ENCODE assay signal across 8 cellular contexts in the genomic region with DNA sequence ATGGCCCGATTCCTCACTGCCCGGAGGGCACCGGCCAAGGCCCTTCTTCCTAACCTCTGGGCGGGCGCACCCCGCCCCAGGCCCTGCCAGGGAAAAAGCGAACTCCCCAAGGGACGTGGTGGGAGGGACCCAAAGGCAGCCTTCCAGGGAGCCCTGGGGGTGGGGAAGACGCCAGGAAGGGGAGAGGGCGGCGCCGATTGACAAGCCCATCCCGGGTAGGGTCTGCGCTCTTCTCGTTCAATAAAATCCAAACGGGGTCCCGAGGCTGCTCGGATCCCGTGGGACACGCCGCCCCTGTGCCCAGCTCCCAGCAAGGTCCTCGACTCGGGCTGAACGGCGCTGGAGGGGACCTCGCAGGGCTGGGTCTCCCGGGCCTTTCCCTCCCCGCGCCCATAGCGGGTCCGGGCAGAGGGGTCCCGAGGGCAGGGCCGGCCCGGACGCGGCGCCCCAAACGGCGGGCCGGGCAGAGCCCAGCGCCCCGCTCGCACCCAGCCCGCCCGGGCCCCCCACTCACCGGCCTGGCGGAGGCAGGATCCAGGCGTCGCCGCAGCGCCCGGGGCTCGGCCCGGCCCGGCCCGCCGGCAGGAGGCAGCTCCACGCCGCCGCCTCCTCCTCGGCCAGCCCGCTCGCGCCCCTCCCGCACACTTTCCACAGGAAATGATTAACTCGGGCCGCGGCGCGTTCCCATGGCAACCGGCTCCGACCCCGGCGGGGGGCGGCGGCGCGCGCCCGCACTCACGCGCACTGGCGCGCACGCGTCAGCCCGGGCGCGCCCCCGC. TPM values are rescaled to one million over a fixed set of nuclear protein-coding genes. Genes with fewer than 3 reads are reported as not detected.
A peak's percentile ranks its signal among the peaks of the same experiment; 100 is the strongest.
DNase-seq lines count a peak whose midpoint lies in the region; ATAC-seq and TF ChIP-seq lines count a peak whose summit lies in the region.

A gene with protein sequence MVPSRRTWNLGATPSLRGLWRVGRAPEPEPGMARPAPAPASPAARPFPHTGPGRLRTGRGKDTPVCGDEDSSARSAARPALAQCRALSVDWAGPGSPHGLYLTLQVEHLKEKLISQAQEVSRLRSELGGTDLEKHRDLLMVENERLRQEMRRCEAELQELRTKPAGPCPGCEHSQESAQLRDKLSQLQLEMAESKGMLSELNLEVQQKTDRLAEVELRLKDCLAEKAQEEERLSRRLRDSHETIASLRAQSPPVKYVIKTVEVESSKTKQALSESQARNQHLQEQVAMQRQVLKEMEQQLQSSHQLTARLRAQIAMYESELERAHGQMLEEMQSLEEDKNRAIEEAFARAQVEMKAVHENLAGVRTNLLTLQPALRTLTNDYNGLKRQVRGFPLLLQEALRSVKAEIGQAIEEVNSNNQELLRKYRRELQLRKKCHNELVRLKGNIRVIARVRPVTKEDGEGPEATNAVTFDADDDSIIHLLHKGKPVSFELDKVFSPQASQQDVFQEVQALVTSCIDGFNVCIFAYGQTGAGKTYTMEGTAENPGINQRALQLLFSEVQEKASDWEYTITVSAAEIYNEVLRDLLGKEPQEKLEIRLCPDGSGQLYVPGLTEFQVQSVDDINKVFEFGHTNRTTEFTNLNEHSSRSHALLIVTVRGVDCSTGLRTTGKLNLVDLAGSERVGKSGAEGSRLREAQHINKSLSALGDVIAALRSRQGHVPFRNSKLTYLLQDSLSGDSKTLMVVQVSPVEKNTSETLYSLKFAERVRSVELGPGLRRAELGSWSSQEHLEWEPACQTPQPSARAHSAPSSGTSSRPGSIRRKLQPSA (minus strand): TSS at position 636 of the 779 bp plus-strand sequence. CDS start 4,248 bp downstream, outside the sequence.

- no peaks in the 10 kb centered on the region for H3K36me3 Mint-ChIP-seq in activated CD8-positive, alpha-beta T cell treated with anti-CD3 and anti-CD28 coated beads for 36 hours (ENCODE audit: low read depth)

- WGBS in liver, result 6% methylated on average over 90 of the region's 90 CpGs

- DNase-seq in NCI-H2171 (lab: John Stamatoyannopoulos, UW), result peak; percentile 39
- peak; percentile 84 for DNase-seq in activated CD8-positive, alpha-beta T cell treated with anti-CD3 and anti-CD28 coated beads for 36 hours
- peak; percentile 70 to 78 for DNase-seq in stimulated activated CD4-positive, alpha-beta T cell treated with anti-CD3 and anti-CD28 coated beads, Interleukin-2, amount 100 ng/mL, for 24 hours

- TF ChIP-seq RAD21 in liver (IDR thresholded peaks at IDR 0.05), result no peak

- peaks cover 25% of the 10 kb centered on the region for H3K4me1 Mint-ChIP-seq in activated CD8-positive, alpha-beta T cell treated with anti-CD3 and anti-CD28 coated beads for 36 hours (ENCODE audit: low read depth)

- no peaks in the 10 kb centered on the region for H3K9me3 ChIP-seq in duodenal mucosa (ENCODE audit: control insufficient read depth in 1 of 2, low read length in 2 of 2)
- H3K9me3 ChIP-seq in liver (ENCODE audit: control insufficient read depth in 4 of 4, low read length in 3 of 4), result no peaks in the 10 kb centered on the region

- H3K27me3 Mint-ChIP-seq in activated CD8-positive, alpha-beta T cell treated with anti-CD3 and anti-CD28 coated beads for 36 hours, result peaks cover 31% of the 10 kb centered on the region

- CTCF ChIA-PET in activated CD8-positive, alpha-beta T cell treated with anti-CD3 and anti-CD28 coated beads for 36 hours (lab: Charles Lee), result interaction anchor here (0.9 to 1.0 kb wide), 2 partner anchors 9 to 44 kb away, joined by 3 read pairs; no protein-coding TSS in a partner anchor

- H3K27me3 ChIP-seq in duodenal mucosa (ENCODE audit: control insufficient read depth in 1 of 2, insufficient read depth in 2 of 2, low read length in 2 of 2) (no peaks in the 10 kb centered on the region), liver (ENCODE audit: control insufficient read depth in 4 of 4, insufficient read depth in 4 of 4, low read length in 3 of 4) (no peaks in the 10 kb centered on the region)

- H3K9ac ChIP-seq in duodenal mucosa (ENCODE audit: low read depth in 1 of 2, low read length in 2 of 2) (peak within 1 kb of the TSS; percentile 56 to 58), liver (ENCODE audit: low read depth in 1 of 2, low read length in 2 of 2) (peak within 1 kb of the TSS; percentile 10 to 53)

- peak; percentile 54 for ATAC-seq in GM18868 (IDR thresholded peaks at IDR 0.05; ENCODE audit: unreplicated experiment)
- peak; percentile 88 for ATAC-seq in activated CD8-positive, alpha-beta T cell treated with anti-CD3 and anti-CD28 coated beads for 36 hours
- no peak for ATAC-seq in HG02870 (IDR thresholded peaks at IDR 0.05; ENCODE audit: unreplicated experiment)
- ATAC-seq in HG02840 (IDR thresholded peaks at IDR 0.05; ENCODE audit: low FRiP score, unreplicated experiment), result no peak

- no peak for TF ChIP-seq CTCF in activated CD8-positive, alpha-beta T cell treated with anti-CD3 and anti-CD28 coated beads for 36 hours (IDR thresholded peaks at IDR 0.05)
- peak; percentile 12 for TF ChIP-seq CTCF in liver (IDR thresholded peaks at IDR 0.05; ENCODE audit: low read depth, low read length, missing input control)

- H3K4me3 Mint-ChIP-seq in activated CD8-positive, alpha-beta T cell treated with anti-CD3 and anti-CD28 coated beads for 36 hours, result peak within 1 kb of the TSS; percentile 73

- H3K36me3 ChIP-seq in duodenal mucosa (ENCODE audit: control insufficient read depth in 1 of 2, insufficient read depth in 2 of 2, low read length in 2 of 2), result peaks cover 0 to 4% of the 10 kb centered on the region in 2 donors
- H3K36me3 ChIP-seq in liver (ENCODE audit: control insufficient read depth in 4 of 4, insufficient read depth in 3 of 4, low read depth in 1 of 4, low read length in 3 of 4), result no peaks in the 10 kb centered on the region

- peak within 1 kb of the TSS; percentile 76 for H3K27ac Mint-ChIP-seq in activated CD8-positive, alpha-beta T cell treated with anti-CD3 and anti-CD28 coated beads for 36 hours

- no peaks in the 10 kb centered on the region for H3K9me3 Mint-ChIP-seq in activated CD8-positive, alpha-beta T cell treated with anti-CD3 and anti-CD28 coated beads for 36 hours

- POLR2A ChIA-PET in activated CD8-positive, alpha-beta T cell treated with anti-CD3 and anti-CD28 coated beads for 36 hours (lab: Charles Lee), result interaction anchor here (0.6 to 1.0 kb wide), 2 partner anchors 76 to 462 kb away, joined by 3 read pairs; no protein-coding TSS in a partner anchor

- H3K4me1 ChIP-seq in duodenal mucosa (ENCODE audit: control insufficient read depth in 1 of 2, insufficient read depth in 2 of 2, low read length in 2 of 2) (peaks cover 58 to 59% of the 10 kb centered on the region in 2 donors), liver (ENCODE audit: control insufficient read depth in 4 of 4, insufficient read depth in 4 of 4, low read length in 3 of 4) (peaks cover 26 to 70% (median 57%) of the 10 kb centered on the region in 4 donors)

- H3K4me3 ChIP-seq in duodenal mucosa (ENCODE audit: low read depth in 1 of 2, low read length in 2 of 2), result peak within 1 kb of the TSS; percentile 63 to 68
- H3K4me3 ChIP-seq in liver (ENCODE audit: low read depth in 1 of 3, low read length in 3 of 3), result peak within 1 kb of the TSS; percentile 26 to 56 (median 30)

- intact Hi-C loops in activated CD8-positive, alpha-beta T cell treated with anti-CD3 and anti-CD28 coated beads for 36 hours (cut with micrococcal nuclease), result no loop called here

- H3K27ac ChIP-seq in duodenal mucosa (ENCODE audit: low read depth, low read length), result peak within 1 kb of the TSS; percentile 65
- peak within 1 kb of the TSS; percentile 84 to 85 for H3K27ac ChIP-seq in liver (ENCODE audit: low read depth in 1 of 2, low read length in 2 of 2)

TF ChIP-seq in liver, 16 proteins besides CTCF, POLR2A, EP300 and RAD21 (continues in another document):
- no peak for TF ChIP-seq GABPA (IDR thresholded peaks at IDR 0.05 in 1 of 2, conservative IDR thresholded peaks at IDR 0.05 in 1 of 2)
- TF ChIP-seq, protein P1, sequence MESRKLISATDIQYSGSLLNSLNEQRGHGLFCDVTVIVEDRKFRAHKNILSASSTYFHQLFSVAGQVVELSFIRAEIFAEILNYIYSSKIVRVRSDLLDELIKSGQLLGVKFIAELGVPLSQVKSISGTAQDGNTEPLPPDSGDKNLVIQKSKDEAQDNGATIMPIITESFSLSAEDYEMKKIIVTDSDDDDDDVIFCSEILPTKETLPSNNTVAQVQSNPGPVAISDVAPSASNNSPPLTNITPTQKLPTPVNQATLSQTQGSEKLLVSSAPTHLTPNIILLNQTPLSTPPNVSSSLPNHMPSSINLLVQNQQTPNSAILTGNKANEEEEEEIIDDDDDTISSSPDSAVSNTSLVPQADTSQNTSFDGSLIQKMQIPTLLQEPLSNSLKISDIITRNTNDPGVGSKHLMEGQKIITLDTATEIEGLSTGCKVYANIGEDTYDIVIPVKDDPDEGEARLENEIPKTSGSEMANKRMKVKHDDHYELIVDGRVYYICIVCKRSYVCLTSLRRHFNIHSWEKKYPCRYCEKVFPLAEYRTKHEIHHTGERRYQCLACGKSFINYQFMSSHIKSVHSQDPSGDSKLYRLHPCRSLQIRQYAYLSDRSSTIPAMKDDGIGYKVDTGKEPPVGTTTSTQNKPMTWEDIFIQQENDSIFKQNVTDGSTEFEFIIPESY (IDR thresholded peaks at IDR 0.05), result no peak
- no peak for TF ChIP-seq JUND (IDR thresholded peaks at IDR 0.05)
- TF ChIP-seq, protein P2, sequence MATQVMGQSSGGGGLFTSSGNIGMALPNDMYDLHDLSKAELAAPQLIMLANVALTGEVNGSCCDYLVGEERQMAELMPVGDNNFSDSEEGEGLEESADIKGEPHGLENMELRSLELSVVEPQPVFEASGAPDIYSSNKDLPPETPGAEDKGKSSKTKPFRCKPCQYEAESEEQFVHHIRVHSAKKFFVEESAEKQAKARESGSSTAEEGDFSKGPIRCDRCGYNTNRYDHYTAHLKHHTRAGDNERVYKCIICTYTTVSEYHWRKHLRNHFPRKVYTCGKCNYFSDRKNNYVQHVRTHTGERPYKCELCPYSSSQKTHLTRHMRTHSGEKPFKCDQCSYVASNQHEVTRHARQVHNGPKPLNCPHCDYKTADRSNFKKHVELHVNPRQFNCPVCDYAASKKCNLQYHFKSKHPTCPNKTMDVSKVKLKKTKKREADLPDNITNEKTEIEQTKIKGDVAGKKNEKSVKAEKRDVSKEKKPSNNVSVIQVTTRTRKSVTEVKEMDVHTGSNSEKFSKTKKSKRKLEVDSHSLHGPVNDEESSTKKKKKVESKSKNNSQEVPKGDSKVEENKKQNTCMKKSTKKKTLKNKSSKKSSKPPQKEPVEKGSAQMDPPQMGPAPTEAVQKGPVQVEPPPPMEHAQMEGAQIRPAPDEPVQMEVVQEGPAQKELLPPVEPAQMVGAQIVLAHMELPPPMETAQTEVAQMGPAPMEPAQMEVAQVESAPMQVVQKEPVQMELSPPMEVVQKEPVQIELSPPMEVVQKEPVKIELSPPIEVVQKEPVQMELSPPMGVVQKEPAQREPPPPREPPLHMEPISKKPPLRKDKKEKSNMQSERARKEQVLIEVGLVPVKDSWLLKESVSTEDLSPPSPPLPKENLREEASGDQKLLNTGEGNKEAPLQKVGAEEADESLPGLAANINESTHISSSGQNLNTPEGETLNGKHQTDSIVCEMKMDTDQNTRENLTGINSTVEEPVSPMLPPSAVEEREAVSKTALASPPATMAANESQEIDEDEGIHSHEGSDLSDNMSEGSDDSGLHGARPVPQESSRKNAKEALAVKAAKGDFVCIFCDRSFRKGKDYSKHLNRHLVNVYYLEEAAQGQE (IDR thresholded peaks at IDR 0.05), result no peak

RNA-seq across cellular contexts. Expression of the gene that starts here (rescaled TPM):
- under 1 TPM; 0.54 to 0.89 TPM for total RNA-seq in activated CD8-positive, alpha-beta T cell treated with anti-CD3 and anti-CD28 coated beads for 36 hours
- total RNA-seq in liver, result 100 to 1,000 TPM in 1 of 2 donors, 10 to 100 TPM in 1; 22.2 to 103 TPM
- 10 to 100 TPM; 16.5 to 32.7 TPM for polyA plus RNA-seq in liver

Comparison
In these comparisons a context has a peak if more than half of its experiments do, and no peak if none do; other contexts are left out.
1. RNA of the gene that starts here (total RNA-seq): 22.2 to 103 TPM in liver; 0.54 to 0.89 TPM in activated CD8-positive, alpha-beta T cell treated with anti-CD3 and anti-CD28 coated beads for 36 hours; every median in the first group is over 10 times any median in the second.
2. Peak in DNase-seq and ATAC-seq in activated CD8-positive, alpha-beta T cell treated with anti-CD3 and anti-CD28 coated beads for 36 hours; RNA of the gene not detected or under 1 TPM.
3. Peak in every context shown above with its lines, with median percentiles within 50 percentile points of each other: DNase-seq.